ENCODE assay signal across 1 cellular context in the genomic region with DNA sequence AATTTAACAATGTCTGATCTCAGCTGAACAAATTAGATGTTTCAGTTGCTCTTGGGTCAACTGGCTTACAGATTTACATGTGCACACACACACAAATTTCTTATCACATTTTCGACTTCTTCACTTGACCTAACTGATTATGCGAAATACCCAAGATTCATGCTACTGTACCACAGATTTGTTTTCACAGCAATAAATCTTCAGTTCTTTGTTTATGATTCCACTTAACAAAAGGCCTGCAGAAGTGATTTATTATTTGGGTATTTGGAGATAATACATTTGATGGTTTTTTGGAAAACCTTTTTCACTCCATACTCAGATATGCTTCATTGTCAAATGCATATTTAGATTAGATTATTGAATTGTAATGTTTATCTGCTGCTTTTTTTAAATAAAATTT.
A peak's percentile ranks its signal among the peaks of the same experiment; 100 is the strongest.
TF ChIP-seq lines count a peak whose summit lies in the region.

No MANE protein-coding gene starts in this region.

TF ChIP-seq in HEK293, 187 proteins besides CTCF, POLR2A, EP300 and RAD21 (continued from another document):
- TF ChIP-seq, protein P1, sequence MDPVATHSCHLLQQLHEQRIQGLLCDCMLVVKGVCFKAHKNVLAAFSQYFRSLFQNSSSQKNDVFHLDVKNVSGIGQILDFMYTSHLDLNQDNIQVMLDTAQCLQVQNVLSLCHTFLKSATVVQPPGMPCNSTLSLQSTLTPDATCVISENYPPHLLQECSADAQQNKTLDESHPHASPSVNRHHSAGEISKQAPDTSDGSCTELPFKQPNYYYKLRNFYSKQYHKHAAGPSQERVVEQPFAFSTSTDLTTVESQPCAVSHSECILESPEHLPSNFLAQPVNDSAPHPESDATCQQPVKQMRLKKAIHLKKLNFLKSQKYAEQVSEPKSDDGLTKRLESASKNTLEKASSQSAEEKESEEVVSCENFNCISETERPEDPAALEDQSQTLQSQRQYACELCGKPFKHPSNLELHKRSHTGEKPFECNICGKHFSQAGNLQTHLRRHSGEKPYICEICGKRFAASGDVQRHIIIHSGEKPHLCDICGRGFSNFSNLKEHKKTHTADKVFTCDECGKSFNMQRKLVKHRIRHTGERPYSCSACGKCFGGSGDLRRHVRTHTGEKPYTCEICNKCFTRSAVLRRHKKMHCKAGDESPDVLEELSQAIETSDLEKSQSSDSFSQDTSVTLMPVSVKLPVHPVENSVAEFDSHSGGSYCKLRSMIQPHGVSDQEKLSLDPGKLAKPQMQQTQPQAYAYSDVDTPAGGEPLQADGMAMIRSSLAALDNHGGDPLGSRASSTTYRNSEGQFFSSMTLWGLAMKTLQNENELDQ (tag by site-specific recombination; IDR thresholded peaks at IDR 0.05; ENCODE audit: low read depth), result no peak
- TF ChIP-seq TCF7L2 (IDR thresholded peaks at IDR 0.05; ENCODE audit: borderline replicate concordance, low read depth, low read length), result peak; percentile 51; the same call in 1 of the 2 replicates
- TF ChIP-seq ZNF544 (tag by site-specific recombination; IDR thresholded peaks at IDR 0.05), result no peak
- no peak for TF ChIP-seq ZNF274 (IDR thresholded peaks at IDR 0.05; ENCODE audit: low read length)
- TF ChIP-seq ZNF274 (tag by site-specific recombination; IDR thresholded peaks at IDR 0.05; ENCODE audit: borderline replicate concordance), result no peak
- peak; percentile 24; the same call in 1 of the 2 replicates for TF ChIP-seq OSR2 (tag by site-specific recombination; IDR thresholded peaks at IDR 0.05)
- TF ChIP-seq ZNF549 (tag by site-specific recombination; IDR thresholded peaks at IDR 0.05), result no peak
- no peak for TF ChIP-seq ZNF548 (tag by site-specific recombination; IDR thresholded peaks at IDR 0.05)
- no peak for TF ChIP-seq ZNF791 (tag by site-specific recombination; IDR thresholded peaks at IDR 0.05)
- TF ChIP-seq ZNF202 (tag by site-specific recombination; IDR thresholded peaks at IDR 0.05; ENCODE audit: borderline replicate concordance), result no peak
- TF ChIP-seq ZNF266 (tag by site-specific recombination; IDR thresholded peaks at IDR 0.05; ENCODE audit: low read depth), result no peak
- no peak for TF ChIP-seq ZNF391 (tag by site-specific recombination; IDR thresholded peaks at IDR 0.05; ENCODE audit: borderline replicate concordance, low read depth)
- TF ChIP-seq ZXDB (tag by site-specific recombination; IDR thresholded peaks at IDR 0.05), result no peak
- TF ChIP-seq ZNF214 (tag by site-specific recombination; IDR thresholded peaks at IDR 0.05; ENCODE audit: borderline replicate concordance), result no peak
- TF ChIP-seq, protein P2, sequence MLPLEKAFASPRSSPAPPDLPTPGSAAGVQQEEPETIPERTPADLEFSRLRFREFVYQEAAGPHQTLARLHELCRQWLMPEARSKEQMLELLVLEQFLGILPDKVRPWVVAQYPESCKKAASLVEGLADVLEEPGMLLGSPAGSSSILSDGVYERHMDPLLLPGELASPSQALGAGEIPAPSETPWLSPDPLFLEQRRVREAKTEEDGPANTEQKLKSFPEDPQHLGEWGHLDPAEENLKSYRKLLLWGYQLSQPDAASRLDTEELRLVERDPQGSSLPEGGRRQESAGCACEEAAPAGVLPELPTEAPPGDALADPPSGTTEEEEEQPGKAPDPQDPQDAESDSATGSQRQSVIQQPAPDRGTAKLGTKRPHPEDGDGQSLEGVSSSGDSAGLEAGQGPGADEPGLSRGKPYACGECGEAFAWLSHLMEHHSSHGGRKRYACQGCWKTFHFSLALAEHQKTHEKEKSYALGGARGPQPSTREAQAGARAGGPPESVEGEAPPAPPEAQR (tag by site-specific recombination; IDR thresholded peaks at IDR 0.05), result no peak
- TF ChIP-seq FEZF1 (tag by site-specific recombination; IDR thresholded peaks at IDR 0.05), result peak; percentile 36; the same call in 1 of the 2 replicates
- TF ChIP-seq ZNF514 (tag by site-specific recombination; IDR thresholded peaks at IDR 0.05), result no peak
TF ChIP-seq in HEK293: peak in this region for 4.
